ENCODE assay signal across 9 cellular contexts in the genomic region with DNA sequence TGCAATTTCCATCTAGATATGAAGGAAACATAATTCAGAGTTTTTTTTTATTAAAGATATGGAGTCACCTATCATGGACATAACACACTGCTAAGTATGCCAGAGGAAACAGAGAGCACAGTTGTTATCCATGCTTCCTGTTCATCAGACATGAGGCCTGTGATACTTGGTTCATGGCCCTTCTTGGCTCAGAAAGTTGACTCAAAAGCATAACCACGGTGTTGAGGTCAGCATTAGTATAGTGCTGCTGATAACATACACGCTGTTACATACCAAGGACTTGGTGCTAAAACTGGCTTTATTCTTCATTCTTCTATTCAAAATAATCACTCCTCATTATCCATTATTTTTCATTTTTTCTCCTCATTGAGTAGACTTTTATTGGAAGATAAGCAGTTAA.
"Had no signal": no experiment of that assay in that cellular context is flagged by ENCODE, and none has a peak within 500 bp of the region (broad histone marks: within the 10 kb centered on the region; RNA-seq: fewer than 3 reads in every experiment).

No MANE protein-coding gene starts in this region.

- ATAC-seq: GM23338, HepG2 had no signal

- H3K4me2 ChIP-seq: GM23338 had no signal

- H3K4me3 Mint-ChIP-seq: GM23338, H9, IgD-negative memory B cell had no signal

- H3K27ac Mint-ChIP-seq: GM23338, H9, IgD-negative memory B cell had no signal

- H2AFZ ChIP-seq: GM23338 had no signal

- H3K4me1 Mint-ChIP-seq: IgD-negative memory B cell had no signal

- H3K9me3 Mint-ChIP-seq: GM23338, H9, IgD-negative memory B cell had no signal

- DNase-seq: H9, HCEC 1CT, KBM-7 had no signal

- H3K27ac ChIP-seq: HL-60 had no signal

- H3K4me3 ChIP-seq: GM23338 had no signal

- H3K27me3 Mint-ChIP-seq: IgD-negative memory B cell had no signal

- FAIRE-seq: H1, H54, HepG2 had no signal
